In the genomic region with DNA sequence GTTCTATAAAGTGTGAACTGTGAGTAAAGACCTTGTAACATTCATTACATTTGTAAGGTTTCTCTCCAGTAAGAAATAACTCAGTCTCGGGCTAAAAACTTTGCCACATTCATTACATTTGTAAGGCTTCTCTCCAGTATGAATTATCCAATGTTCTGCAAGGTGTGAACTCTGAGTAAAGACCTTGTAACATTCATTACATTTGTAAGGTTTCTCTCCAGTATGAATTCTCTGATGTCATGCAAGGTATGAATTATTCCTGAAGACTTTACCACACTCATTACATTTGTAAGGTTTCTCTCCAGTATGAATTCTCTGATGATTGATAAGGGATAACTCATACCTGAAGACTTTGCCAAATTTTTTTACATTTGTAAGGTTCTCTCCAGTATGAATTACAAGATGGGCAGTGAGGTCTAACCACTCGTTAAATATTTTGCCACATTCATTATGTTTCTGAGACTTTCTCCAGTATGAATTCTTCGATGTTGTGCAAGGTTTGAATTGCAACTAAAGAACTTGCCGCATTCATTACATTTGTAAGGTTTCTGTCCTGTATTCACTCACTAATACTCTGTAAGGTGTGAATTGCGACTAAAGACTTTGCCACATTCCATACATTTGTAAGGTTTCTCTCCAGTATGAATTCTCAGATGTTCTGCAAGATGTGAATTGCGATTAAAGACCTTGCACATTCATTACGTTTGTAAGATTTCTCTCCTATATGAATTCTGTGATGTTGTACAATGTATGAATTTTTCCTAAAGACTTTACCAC, we compare ENCODE assay signal across 2 cellular contexts.
TF ChIP-seq lines count a peak whose summit lies in the region.

No MANE protein-coding gene starts in this region.

TF ChIP-seq in HCT116, 20 proteins besides CTCF, POLR2A, EP300 and RAD21:
- TF ChIP-seq ZNF274 (IDR thresholded peaks at IDR 0.05; ENCODE audit: low read depth, low read length) (peak; percentile 84), EGR1 (IDR thresholded peaks at IDR 0.05; ENCODE audit: low read depth) (no peak), YY1 (IDR thresholded peaks at IDR 0.05; ENCODE audit: extremely low read depth, insufficient replicate concordance, low read depth, low read length) (no peak), TCF7L2 (IDR thresholded peaks at IDR 0.05; ENCODE audit: borderline replicate concordance, extremely low read depth, insufficient read depth, insufficient read length) (no peak)
- TF ChIP-seq, protein P1, sequence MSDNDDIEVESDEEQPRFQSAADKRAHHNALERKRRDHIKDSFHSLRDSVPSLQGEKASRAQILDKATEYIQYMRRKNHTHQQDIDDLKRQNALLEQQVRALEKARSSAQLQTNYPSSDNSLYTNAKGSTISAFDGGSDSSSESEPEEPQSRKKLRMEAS (IDR thresholded peaks at IDR 0.05): no peak

TF ChIP-seq in H1, 55 proteins besides CTCF, POLR2A, EP300 and RAD21:
- no peak for TF ChIP-seq FOSL1 (IDR thresholded peaks at IDR 0.05; ENCODE audit: insufficient read depth, low read depth, low read length)
- TF ChIP-seq GTF2F1 (IDR thresholded peaks at IDR 0.05; ENCODE audit: borderline replicate concordance, low read depth, low read length): no peak
- TF ChIP-seq ZNF274 (IDR thresholded peaks at IDR 0.05; ENCODE audit: borderline replicate concordance, extremely low read depth, low read length): peak; percentile 80
